Comparison of ENCODE assay signal across 9 cellular contexts in the genomic region with DNA sequence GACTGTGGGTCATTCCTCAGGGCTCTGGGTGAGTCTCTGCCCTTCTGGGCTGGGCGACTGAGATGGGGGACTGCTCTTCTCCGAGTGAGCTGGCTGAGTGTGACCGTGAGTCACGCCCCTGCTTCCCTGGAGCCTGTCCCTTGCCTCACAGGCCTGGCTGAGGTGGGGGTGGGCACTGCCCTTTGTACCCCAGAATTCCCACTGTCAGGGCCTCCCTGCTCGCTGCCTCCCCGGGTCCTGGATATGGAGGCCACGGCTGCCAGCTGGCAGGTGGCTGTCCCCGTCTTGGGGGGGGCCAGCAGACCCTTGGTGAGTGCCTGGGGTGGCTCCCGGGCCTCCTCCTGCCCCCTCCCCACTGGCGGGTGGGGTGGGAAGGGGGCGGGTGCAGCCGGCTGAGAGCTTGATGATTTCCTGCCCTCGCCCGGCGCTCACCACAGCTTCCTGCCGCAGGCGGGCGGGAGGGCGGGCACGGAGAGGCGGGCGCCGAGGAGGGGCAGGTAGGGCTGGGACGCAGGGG. TPM values are rescaled to one million over a fixed set of nuclear protein-coding genes. Genes with fewer than 3 reads are reported as not detected.
DNase-seq lines count a peak whose midpoint lies in the region; ATAC-seq, FAIRE-seq and TF ChIP-seq lines count a peak whose summit lies in the region.
"Had no signal": no experiment of that assay in that cellular context is flagged by ENCODE, and none has a peak within 500 bp of the region (broad histone marks: within the 10 kb centered on the region; RNA-seq: fewer than 3 reads in every experiment).

A gene with protein sequence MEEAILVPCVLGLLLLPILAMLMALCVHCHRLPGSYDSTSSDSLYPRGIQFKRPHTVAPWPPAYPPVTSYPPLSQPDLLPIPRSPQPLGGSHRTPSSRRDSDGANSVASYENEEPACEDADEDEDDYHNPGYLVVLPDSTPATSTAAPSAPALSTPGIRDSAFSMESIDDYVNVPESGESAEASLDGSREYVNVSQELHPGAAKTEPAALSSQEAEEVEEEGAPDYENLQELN (plus strand): TSS at position 434 of the 517 bp plus-strand sequence. CDS start 366 bp downstream, outside the sequence.

- H3K27ac Mint-ChIP-seq in activated T-helper 17 cell treated with anti-CD3 and anti-CD28 coated beads, Interleukin-2, amount 50 U/mL, for 72 hours: peak within 1 kb of the TSS; percentile 99

- 86 to 87% methylated on average over 18 to 24 of the region's 24 CpGs for WGBS in pancreas, 2 donors

- peaks cover 38% of the 10 kb centered on the region for H3K4me1 Mint-ChIP-seq in activated T-helper 17 cell treated with anti-CD3 and anti-CD28 coated beads, Interleukin-2, amount 50 U/mL, for 72 hours

- H3K4me3 ChIP-seq in pancreas: no peak within 1 kb of the TSS

- FAIRE-seq in pancreas (lab: Jason Lieb, UNC): no peak

- peak within 1 kb of the TSS; percentile 86 for H3K4me3 Mint-ChIP-seq in activated T-helper 17 cell treated with anti-CD3 and anti-CD28 coated beads, Interleukin-2, amount 50 U/mL, for 72 hours

- H3K36me3 Mint-ChIP-seq in activated T-helper 17 cell treated with anti-CD3 and anti-CD28 coated beads, Interleukin-2, amount 50 U/mL, for 72 hours (ENCODE audit: low read depth): peaks cover 82% of the 10 kb centered on the region

- peaks cover 0 to 17% (median 0%) of the 10 kb centered on the region in 3 donors for H3K36me3 ChIP-seq in pancreas

- no peak within 1 kb of the TSS for H3K27ac ChIP-seq in pancreas

- DNase-seq in GM10266 (ENCODE audit: extremely low spot score) (peak; percentile 38), OCI-M1 (lab: John Stamatoyannopoulos, UW) (peak; percentile 73), pancreas (peak in 1 of 6 donors; percentile 63), NCI-H1092 treated with DMSO at 0.1 percent for 48 hours (lab: John Stamatoyannopoulos, UW) (no peak), D341Med (ENCODE audit: low spot score) (no peak), amygdala (lab: John Stamatoyannopoulos, UW) (no peak)

- no peaks in the 10 kb centered on the region for H3K4me1 ChIP-seq in pancreas

- no peaks in the 10 kb centered on the region for H3K27me3 ChIP-seq in pancreas

- intact Hi-C loops in pancreas (cut with DNase I): no loop called here

- ATAC-seq in activated T-helper 17 cell treated with anti-CD3 and anti-CD28 coated beads, Interleukin-2, amount 50 U/mL, for 72 hours (replicated peaks): peak; percentile 81
- ATAC-seq in pancreas: peak in 3 of 4 donors; percentile 24 to 54 (median 40)
- no peak for ATAC-seq in HG03439 (IDR thresholded peaks at IDR 0.05; ENCODE audit: unreplicated experiment)
- ATAC-seq: HCT116 had no signal

- H3K9me3 ChIP-seq in pancreas: no peaks in the 10 kb centered on the region

- no peaks in the 10 kb centered on the region for H3K27me3 Mint-ChIP-seq in activated T-helper 17 cell treated with anti-CD3 and anti-CD28 coated beads, Interleukin-2, amount 50 U/mL, for 72 hours

- TF ChIP-seq CTCF in GM10266 (IDR thresholded peaks at IDR 0.05; ENCODE audit: control insufficient read depth, insufficient read depth, low read depth, missing control alignments): no peak
- TF ChIP-seq CTCF in pancreas (IDR thresholded peaks at IDR 0.05): no peak

- peaks cover 6% of the 10 kb centered on the region for H3K9me3 Mint-ChIP-seq in activated T-helper 17 cell treated with anti-CD3 and anti-CD28 coated beads, Interleukin-2, amount 50 U/mL, for 72 hours

RNA-seq across cellular contexts. Expression of the gene that starts here (rescaled TPM):
- total RNA-seq in activated T-helper 17 cell treated with anti-CD3 and anti-CD28 coated beads, Interleukin-2, amount 50 U/mL, for 72 hours: 100 to 1,000 TPM; 216 to 327 TPM
- total RNA-seq in pancreas: 1 to 10 TPM; 1.9 to 3.4 (median 2.2) TPM
- polyA plus RNA-seq in pancreas: 10 to 100 TPM; 25.3 to 26.0 TPM

Comparison
In these comparisons a context has a peak if more than half of its experiments do, and no peak if none do; other contexts are left out.
1. RNA of the gene that starts here (total RNA-seq): 216 to 327 TPM in activated T-helper 17 cell treated with anti-CD3 and anti-CD28 coated beads, Interleukin-2, amount 50 U/mL, for 72 hours; 1.9 to 3.4 TPM in pancreas; every median in the first group is over 10 times any median in the second.
2. DNase-seq: peak in GM10266 (single experiment) and OCI-M1 (single experiment); none in NCI-H1092 treated with DMSO at 0.1 percent for 48 hours (single experiment), D341Med (single experiment) and amygdala (0 of 56).